23 cellular contexts compared by ENCODE assay signal in the genomic region with DNA sequence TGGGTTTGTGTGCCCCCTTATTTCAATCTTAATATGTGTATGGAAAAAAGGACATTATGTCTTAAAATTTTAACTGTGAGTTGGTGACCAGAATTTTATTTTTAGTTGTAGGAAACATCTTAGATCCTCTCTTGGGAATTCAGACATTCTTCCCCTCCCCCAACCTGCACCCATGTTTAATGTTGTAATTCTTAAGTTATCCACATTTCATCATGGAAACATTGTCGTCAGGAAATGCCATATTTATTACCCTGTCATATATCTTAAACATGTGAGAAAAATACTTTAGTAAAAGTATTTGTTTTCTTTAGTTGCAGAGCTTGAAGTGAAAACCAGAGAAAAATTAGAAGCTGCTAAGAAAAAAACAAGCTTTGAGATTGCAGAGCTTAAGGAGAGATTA. TPM values are rescaled to one million over a fixed set of nuclear protein-coding genes. Genes with fewer than 3 reads are reported as not detected.
A peak's percentile ranks its signal among the peaks of the same experiment; 100 is the strongest.
DNase-seq lines count a peak whose midpoint lies in the region; ATAC-seq, FAIRE-seq and TF ChIP-seq lines count a peak whose summit lies in the region.
"Had no signal": no experiment of that assay in that cellular context is flagged by ENCODE, and none has a peak within 500 bp of the region (broad histone marks: within the 10 kb centered on the region; RNA-seq: fewer than 3 reads in every experiment).

No MANE protein-coding gene starts in this region.

- no peak overlapping the region for H3K27ac Mint-ChIP-seq in activated CD8-positive, alpha-beta T cell treated with anti-CD3 and anti-CD28 coated beads, Interleukin-2, amount 10 ng/mL, durations not matched to agents 7 days and 5 days
- H3K27ac Mint-ChIP-seq: neural progenitor cell had no signal

- H3K9me3 ChIP-seq in IMR-90 (ENCODE audit: control insufficient read depth, insufficient read depth, low read length) (no peaks in the 10 kb centered on the region), endothelial cell of umbilical vein (replicated peaks; ENCODE audit: control insufficient read depth, insufficient read depth, low read length) (no peaks in the 10 kb centered on the region), osteoblast (ENCODE audit: low read depth, low read length) (no peaks in the 10 kb centered on the region)
- H3K9me3 ChIP-seq: gastroesophageal sphincter, mucosa of descending colon, suprapubic skin had no signal

- H3K9me1 ChIP-seq in IMR-90 (ENCODE audit: insufficient read depth, low read length) (0 out of 2 replicates have a peak, but pooled peaks cover 3% of the 10 kb centered on the region), endothelial cell of umbilical vein (replicated peaks; ENCODE audit: control insufficient read depth, extremely low read depth, insufficient read depth, low read length) (no peaks in the 10 kb centered on the region)

- H2AFZ ChIP-seq in IMR-90 (replicated peaks; ENCODE audit: low read length, poor library complexity) (no peak overlapping the region), endothelial cell of umbilical vein (ENCODE audit: low read depth, low read length) (no peak overlapping the region), osteoblast (ENCODE audit: low read length) (no peak overlapping the region)
- H2AFZ ChIP-seq: neural progenitor cell had no signal

- no peaks in the 10 kb centered on the region for H3K4me1 Mint-ChIP-seq in activated CD8-positive, alpha-beta T cell treated with anti-CD3 and anti-CD28 coated beads, Interleukin-2, amount 10 ng/mL, durations not matched to agents 7 days and 5 days (ENCODE audit: low read depth)
- H3K4me1 Mint-ChIP-seq: neural progenitor cell had no signal

- no peak overlapping the region for H3K56ac ChIP-seq in IMR-90 (ENCODE audit: extremely low read depth, insufficient read depth, low read length)

- H3K4me3 Mint-ChIP-seq in activated CD8-positive, alpha-beta T cell treated with anti-CD3 and anti-CD28 coated beads, Interleukin-2, amount 10 ng/mL, durations not matched to agents 7 days and 5 days, result no peak overlapping the region
- H3K4me3 Mint-ChIP-seq: neural progenitor cell had no signal

- H3K27me3 Mint-ChIP-seq in activated CD8-positive, alpha-beta T cell treated with anti-CD3 and anti-CD28 coated beads, Interleukin-2, amount 10 ng/mL, durations not matched to agents 7 days and 5 days (ENCODE audit: low read depth), result no peaks in the 10 kb centered on the region

- no peaks in the 10 kb centered on the region for H3K27me3 ChIP-seq in IMR-90 (ENCODE audit: control insufficient read depth, insufficient read depth, low read length)
- no peaks in the 10 kb centered on the region for H3K27me3 ChIP-seq in endothelial cell of umbilical vein (ENCODE audit: control insufficient read depth in 2 of 2, insufficient read depth in 2 of 2, low read length in 2 of 2)
- no peaks in the 10 kb centered on the region for H3K27me3 ChIP-seq in osteoblast (ENCODE audit: insufficient read depth, low read length)
- H3K27me3 ChIP-seq: gastroesophageal sphincter, neural progenitor cell, suprapubic skin had no signal

- POLR2A ChIA-PET in IMR-90 (lab: Charles Lee; ENCODE audit: unreplicated experiment) (interaction anchor here (0.5 kb wide), 1 partner anchor 13 kb away, joined by 3 read pairs; no protein-coding TSS in a partner anchor), endothelial cell of umbilical vein (lab: Charles Lee) (no interaction called here)
- POLR2A ChIA-PET in activated CD8-positive, alpha-beta T cell treated with anti-CD3 and anti-CD28 coated beads, Interleukin-2, amount 10 ng/mL, durations not matched to agents 7 days and 5 days (lab: Charles Lee), result no interaction called here

- no peak for TF ChIP-seq RAD21 in IMR-90 (IDR thresholded peaks at IDR 0.05; ENCODE audit: low read length)

- TF ChIP-seq POLR2A in IMR-90 (IDR thresholded peaks at IDR 0.05; ENCODE audit: low read depth, low read length) (no peak), endothelial cell of umbilical vein (IDR thresholded peaks at IDR 0.05; ENCODE audit: low read depth, low read length) (no peak), erythroblast (IDR thresholded peaks at IDR 0.05; ENCODE audit: low read length) (no peak)

- no peak for TF ChIP-seq CTCF in AG09309 (IDR thresholded peaks at IDR 0.05; ENCODE audit: control insufficient read depth, insufficient read depth, low read depth, low read length, missing control alignments)
- no peak for TF ChIP-seq CTCF in IMR-90 (conservative IDR thresholded peaks at IDR 0.05; ENCODE audit: low read depth, low read length)
- no peak for TF ChIP-seq CTCF in endothelial cell of umbilical vein (IDR thresholded peaks at IDR 0.05; ENCODE audit: extremely low read depth in 1 of 2, insufficient read depth in 1 of 2, low read depth in 1 of 2, low read length in 2 of 2)
- no peak for TF ChIP-seq CTCF in osteoblast (IDR thresholded peaks at IDR 0.05; ENCODE audit: extremely low read depth, low read depth, low read length)

- H2BK120ac ChIP-seq in IMR-90 (ENCODE audit: low read depth, low read length), result peak overlapping the region; percentile 83

- CTCF ChIA-PET in IMR-90 (lab: Yijun Ruan, JAX), result interaction anchor here (0.7 to 1.4 kb wide), 3 partner anchors 180 to 401 kb away, joined by 3 to 7 read pairs (median 3); no protein-coding TSS in a partner anchor
- CTCF ChIA-PET in endothelial cell of umbilical vein (lab: Charles Lee), result interaction anchor here (0.6 to 7.9 kb wide), 11 partner anchors 11 to 251 kb away, joined by 3 to 184 read pairs (median 4); a partner anchor contains a TSS
- CTCF ChIA-PET in activated CD8-positive, alpha-beta T cell treated with anti-CD3 and anti-CD28 coated beads, Interleukin-2, amount 10 ng/mL, durations not matched to agents 7 days and 5 days (lab: Charles Lee), result interaction anchor here (1.4 to 5.0 kb wide), 3 partner anchors 32 to 181 kb away, joined by 4 to 26 read pairs (median 8); no protein-coding TSS in a partner anchor

- DNase-seq in AG09309 (ENCODE audit: low read depth) (peak; percentile 20), IMR-90 (peak; percentile 79), endothelial cell of umbilical vein (ENCODE audit: low read depth, low spot score) (peak; percentile 54), osteoblast (ENCODE audit: insufficient read length, low spot score, missing footprints) (no peak), AG08396 (ENCODE audit: low spot score) (no peak), erythroblast (lab: John Stamatoyannopoulos, UW) (no peak)
- DNase-seq in activated CD8-positive, alpha-beta T cell treated with anti-CD3 and anti-CD28 coated beads, Interleukin-2, amount 10 ng/mL, durations not matched to agents 7 days and 5 days, result no peak
- DNase-seq in effector CD4-positive, alpha-beta T cell, result no peak
- DNase-seq: activated CD4-positive, alpha-beta T cell treated with anti-CD3 and anti-CD28 coated beads for 48 hours; activated CD8-positive, alpha-beta memory T cell treated with anti-CD3 and anti-CD28 coated beads, Interleukin-2, amount 50 U/mL, for 48 hours; amygdala; C1 segment of cervical spinal cord; cerebellar nuclear complex; Karpas-422; mucosa of descending colon; NCI-H1092; NCI-H2081; NCI-H510A treated with DMSO at 0.1 percent for 48 hours; stimulated activated CD4-positive, alpha-beta T cell treated with anti-CD3 and anti-CD28 coated beads, Interleukin-12 subunit alpha, Interleukin-12 subunit beta, amount 100 ng/mL, for 4 hours had no signal

- no peaks in the 10 kb centered on the region for H3K9me3 Mint-ChIP-seq in activated CD8-positive, alpha-beta T cell treated with anti-CD3 and anti-CD28 coated beads, Interleukin-2, amount 10 ng/mL, durations not matched to agents 7 days and 5 days (ENCODE audit: insufficient read depth)
- H3K9me3 Mint-ChIP-seq: neural progenitor cell had no signal

- H3K27ac ChIP-seq in IMR-90 (ENCODE audit: insufficient read depth, low read length) (peak overlapping the region; percentile 82; the same call in 1 of the 2 replicates), endothelial cell of umbilical vein (ENCODE audit: insufficient read depth, low read depth, low read length) (peak overlapping the region; percentile 59), osteoblast (ENCODE audit: low read depth, low read length) (peak overlapping the region; percentile 37)
- H3K27ac ChIP-seq: gastroesophageal sphincter, neural progenitor cell, suprapubic skin had no signal

- H3K4me3 ChIP-seq in AG09309 (ENCODE audit: control insufficient read depth, low read depth, low read length), result no peak overlapping the region
- H3K4me3 ChIP-seq in IMR-90 (ENCODE audit: insufficient read depth, low read depth, low read length), result no peak overlapping the region
- no peak overlapping the region for H3K4me3 ChIP-seq in endothelial cell of umbilical vein (replicated peaks in 1 of 3; ENCODE audit: insufficient read depth in 1 of 3, low read depth in 1 of 3, low read length in 3 of 3)
- no peak overlapping the region for H3K4me3 ChIP-seq in osteoblast (ENCODE audit: insufficient read depth, low read length)
- H3K4me3 ChIP-seq: gastroesophageal sphincter, mucosa of descending colon, neural progenitor cell, suprapubic skin had no signal

- peaks cover 4 to 5% of the 10 kb centered on the region in 2 experiments; a peak in 2 of 4 replicates for H3K79me1 ChIP-seq in IMR-90 (ENCODE audit: low read depth in 1 of 2, low read length in 2 of 2)

- no peaks in the 10 kb centered on the region for H4K20me1 ChIP-seq in IMR-90 (ENCODE audit: insufficient read depth, low read length)
- H4K20me1 ChIP-seq in endothelial cell of umbilical vein (replicated peaks; ENCODE audit: control insufficient read depth, extremely low read depth, insufficient read depth, low read length), result no peaks in the 10 kb centered on the region
- no peaks in the 10 kb centered on the region for H4K20me1 ChIP-seq in osteoblast (ENCODE audit: insufficient read depth, low read length)

- H2BK20ac ChIP-seq in IMR-90 (ENCODE audit: low read depth, low read length), result peak overlapping the region; percentile 70; the same call in 1 of the 2 replicates

- WGBS in IMR-90 (ENCODE audit: extremely low coverage in 2 of 2, insufficient read length in 1 of 2), 2 experiments, result no CpG with 5 or more reads among the region's 1 CpG

- H4K5ac ChIP-seq in IMR-90 (ENCODE audit: low read depth, low read length), result no peak overlapping the region

- H3K14ac ChIP-seq in IMR-90 (replicated peaks; ENCODE audit: low read depth, low read length), result no peak overlapping the region

- H3K79me2 ChIP-seq in endothelial cell of umbilical vein (ENCODE audit: control insufficient read depth, insufficient read depth, low read length), result no peaks in the 10 kb centered on the region
- no peaks in the 10 kb centered on the region for H3K79me2 ChIP-seq in osteoblast (ENCODE audit: insufficient read depth, low read length)

- FAIRE-seq in endothelial cell of umbilical vein (lab: Jason Lieb, UNC), result no peak
- FAIRE-seq: H1 had no signal

- BruUV-seq in IMR-90 (replicated peaks; lab: Mats Ljungman, UMichigan), result no TSS peak
- BruUV-seq in endothelial cell of umbilical vein (replicated peaks; lab: Mats Ljungman, UMichigan), result no TSS peak

- H3K23ac ChIP-seq in IMR-90 (ENCODE audit: low read depth, low read length), result no peak overlapping the region

- dilution Hi-C loops in IMR-90 (cut with HindIII; ENCODE audit: low sequenced_read_pairs, unreplicated experiment) (no loop called here), endothelial cell of umbilical vein (cut with MboI; ENCODE audit: extremely low pct_ligation_motif_present, low sequenced_read_pairs) (loop anchor here (25.0 kb wide), 1 partner anchor 197 kb away; a partner anchor contains a TSS)

- peaks cover 54% of the 10 kb centered on the region for H3K36me3 Mint-ChIP-seq in activated CD8-positive, alpha-beta T cell treated with anti-CD3 and anti-CD28 coated beads, Interleukin-2, amount 10 ng/mL, durations not matched to agents 7 days and 5 days (ENCODE audit: low read depth)

- H3K4me1 ChIP-seq in IMR-90 (ENCODE audit: control insufficient read depth, insufficient read depth, low read length), result no peaks in the 10 kb centered on the region; the same call in 1 of the 2 replicates
- peaks cover 6% of the 10 kb centered on the region for H3K4me1 ChIP-seq in endothelial cell of umbilical vein (ENCODE audit: control insufficient read depth, extremely low read depth, insufficient read depth, low read length)
- H3K4me1 ChIP-seq in osteoblast (ENCODE audit: insufficient read depth, low read length), result peaks cover 9% of the 10 kb centered on the region
- H3K4me1 ChIP-seq: gastroesophageal sphincter, neural progenitor cell, suprapubic skin had no signal

- no peak overlapping the region for H2AK9ac ChIP-seq in IMR-90 (replicated peaks; ENCODE audit: low read depth, low read length, poor library complexity)

- 0 out of 3 replicates have a peak overlapping the region, but pooled peaks have one; percentile 61 for H2BK15ac ChIP-seq in IMR-90 (ENCODE audit: low read depth, low read length)

- peak overlapping the region; percentile 75; the same call in 1 of the 2 replicates for H3K18ac ChIP-seq in IMR-90 (ENCODE audit: low read depth, low read length)

- H3K9ac ChIP-seq in IMR-90 (ENCODE audit: low read depth, low read length), result no peak overlapping the region
- no peak overlapping the region for H3K9ac ChIP-seq in endothelial cell of umbilical vein (replicated peaks; ENCODE audit: extremely low read depth, insufficient read depth, low read length)
- H3K9ac ChIP-seq: neural progenitor cell had no signal

- no peak overlapping the region for H3K4me2 ChIP-seq in IMR-90 (ENCODE audit: low read depth, low read length)
- no peak overlapping the region for H3K4me2 ChIP-seq in endothelial cell of umbilical vein (ENCODE audit: insufficient read depth, low read length)
- peak overlapping the region; percentile 5 for H3K4me2 ChIP-seq in osteoblast (ENCODE audit: insufficient read depth, low read length)
- H3K4me2 ChIP-seq: neural progenitor cell had no signal

- H4K91ac ChIP-seq in IMR-90 (ENCODE audit: insufficient read depth, low read depth, low read length), result no peak overlapping the region

- peak; percentile 58 for ATAC-seq in IMR-90 (ENCODE audit: low read depth)
- no peak for ATAC-seq in activated CD8-positive, alpha-beta T cell treated with anti-CD3 and anti-CD28 coated beads, Interleukin-2, amount 10 ng/mL, durations not matched to agents 7 days and 5 days
- ATAC-seq: gastroesophageal sphincter, mucosa of descending colon had no signal

- peak overlapping the region; percentile 96 for H2BK5ac ChIP-seq in IMR-90 (ENCODE audit: low read depth, low read length, poor library complexity, severe bottlenecking)

- peak overlapping the region; percentile 79; the same call in 1 of the 2 replicates for H3K4ac ChIP-seq in IMR-90 (ENCODE audit: low read depth, low read length)

- no peaks in the 10 kb centered on the region for H3K36me3 ChIP-seq in IMR-90 (ENCODE audit: control insufficient read depth, insufficient read depth, low read length)
- H3K36me3 ChIP-seq in endothelial cell of umbilical vein (ENCODE audit: control insufficient read depth in 2 of 2, extremely low read depth in 1 of 2, insufficient read depth in 2 of 2, low read length in 2 of 2), result peaks cover 0 to 2% of the 10 kb centered on the region in 2 experiments
- H3K36me3 ChIP-seq in osteoblast (ENCODE audit: insufficient read depth, low read length), result no peaks in the 10 kb centered on the region

- intact Hi-C loops in IMR-90 (cut with micrococcal nuclease) (loop anchor here (5.0 kb wide), 1 partner anchor 197 kb away; a partner anchor contains a TSS), endothelial cell of umbilical vein (cut with micrococcal nuclease) (loop anchor here (2.0 to 5.0 kb wide), 2 partner anchors 81 to 197 kb away; a partner anchor contains a TSS)

- in situ Hi-C loops in IMR-90 (cut with MboI; ENCODE audit: low sequenced_read_pairs), result loop anchor here (5.0 kb wide), 1 partner anchor 182 kb away; no protein-coding TSS in a partner anchor

- peak overlapping the region in 1 of 2 experiments; percentile 45; a peak in 1 of 4 replicates for H4K8ac ChIP-seq in IMR-90 (ENCODE audit: low read depth in 2 of 2, low read length in 2 of 2)

- H2AK5ac ChIP-seq in IMR-90 (ENCODE audit: low read depth, low read length), result peak overlapping the region; percentile 51; the same call in 1 of the 2 replicates

RNA-seq across cellular contexts. Expression of a gene that starts 30.3 kb away (rescaled TPM):
- total RNA-seq in IMR-90 (2012; rRNA removed) (15.1 and 17.8 TPM in 2 replicates), endothelial cell of umbilical vein (16.5 and 16.7 TPM in 2 replicates), osteoblast (20.3 and 24.5 TPM in 2 replicates)
- polyA plus RNA-seq in IMR-90 (2012; rRNA removed) (6.9 and 10.0 TPM in 2 replicates), endothelial cell of umbilical vein (9.3 and 13.6 TPM in 2 replicates)
- polyA plus RNA-seq in IMR-90 (2012; cell fraction: cytosol; rRNA removed), result 23.0 and 30.8 TPM in 2 replicates
- 7.0 and 14.9 TPM in 2 replicates for polyA plus RNA-seq in IMR-90 (2012; cell fraction: nucleus; rRNA removed; ENCODE audit: low replicate concordance)
- 12.2 TPM in 2 replicates for polyA plus RNA-seq in endothelial cell of umbilical vein (2011; cell fraction: cytosol; rRNA removed)
- 6.5 and 9.5 TPM in 2 replicates for polyA plus RNA-seq in endothelial cell of umbilical vein (2011; cell fraction: nucleus; rRNA removed)
- polyA plus RNA-seq in endothelial cell of umbilical vein (2012), result 12.4 and 19.3 TPM in 2 replicates
- 3.5 and 3.7 TPM in 2 replicates for polyA minus RNA-seq in endothelial cell of umbilical vein
- polyA minus RNA-seq in endothelial cell of umbilical vein (2011; cell fraction: cytosol; rRNA and poly(A)+ RNA removed), result 26.0 TPM
- 4.0 and 11.9 TPM in 2 replicates for polyA minus RNA-seq in endothelial cell of umbilical vein (2011; cell fraction: nucleus; rRNA and poly(A)+ RNA removed)
- total RNA-seq in activated CD8-positive, alpha-beta T cell treated with anti-CD3 and anti-CD28 coated beads, Interleukin-2, amount 10 ng/mL, durations not matched to agents 7 days and 5 days, result 10 to 100 TPM; 49.9 to 51.0 TPM

RNA-seq across cellular contexts. Expression of a gene that starts 41.7 kb away (rescaled TPM):
- total RNA-seq in IMR-90 (2012; rRNA removed) (not detected in 2 replicates), endothelial cell of umbilical vein (not detected in 2 replicates), osteoblast (1.8 and 8.3 TPM in 2 replicates)
- polyA plus RNA-seq in IMR-90 (2012; rRNA removed) (not detected in 2 replicates), endothelial cell of umbilical vein (not detected in 2 replicates)
- polyA plus RNA-seq in IMR-90 (2012; cell fraction: cytosol; rRNA removed), result not detected in 2 replicates
- not detected in 2 replicates for polyA plus RNA-seq in IMR-90 (2012; cell fraction: nucleus; rRNA removed; ENCODE audit: low replicate concordance)
- polyA plus RNA-seq in endothelial cell of umbilical vein (2011; cell fraction: cytosol; rRNA removed), result 0.04 TPM in 1 of 2 replicates, not detected in the other
- polyA plus RNA-seq in endothelial cell of umbilical vein (2011; cell fraction: nucleus; rRNA removed), result not detected in 2 replicates
- polyA plus RNA-seq in endothelial cell of umbilical vein (2012), result 0.23 and 0.39 TPM in 2 replicates
- 0.83 TPM in 1 of 2 replicates, not detected in the other for polyA minus RNA-seq in endothelial cell of umbilical vein
- polyA minus RNA-seq in endothelial cell of umbilical vein (2011; cell fraction: cytosol; rRNA and poly(A)+ RNA removed), result not detected
- not detected in 2 replicates for polyA minus RNA-seq in endothelial cell of umbilical vein (2011; cell fraction: nucleus; rRNA and poly(A)+ RNA removed)
- total RNA-seq in activated CD8-positive, alpha-beta T cell treated with anti-CD3 and anti-CD28 coated beads, Interleukin-2, amount 10 ng/mL, durations not matched to agents 7 days and 5 days, result not detected
- total RNA-seq: H1 had no signal
- polyA plus RNA-seq: H1 had no signal

Comparison
In these comparisons a context has a peak if more than half of its experiments do, and no peak if none do; other contexts are left out.
1. DNase-seq: peak in AG09309 (single experiment), IMR-90 (single experiment) and endothelial cell of umbilical vein (single experiment); none in osteoblast (single experiment), activated CD8-positive, alpha-beta T cell treated with anti-CD3 and anti-CD28 coated beads, Interleukin-2, amount 10 ng/mL, durations not matched to agents 7 days and 5 days (single experiment), AG08396 (single experiment), effector CD4-positive, alpha-beta T cell (single experiment) and erythroblast (0 of 2).
2. Peak in every context shown above with its lines, with median percentiles within 50 percentile points of each other: H3K27ac ChIP-seq.